ENCODE assay signal across 1 cellular context in genomic region chr3:66220602-66221377, GRCh38.
TF ChIP-seq lines count a peak whose summit lies in the region.

TSS of gene SLC25A26 (plus strand) at chr3:66221001. CDS start at chr3:66221095, 94 bp downstream.

TF ChIP-seq in HEK293, 187 proteins besides CTCF, POLR2A, EP300 and RAD21 (continued from another document and continues in another):
- TF ChIP-seq ZNF148 (tag by site-specific recombination; IDR thresholded peaks at IDR 0.05; ENCODE audit: borderline replicate concordance) (no peak), ZNF626 (tag by site-specific recombination; IDR thresholded peaks at IDR 0.05) (no peak), SP3 (tag by site-specific recombination; IDR thresholded peaks at IDR 0.05) (peak; percentile 90), GLI2 (tag by site-specific recombination; IDR thresholded peaks at IDR 0.05; ENCODE audit: borderline replicate concordance, low read depth) (no peak), ZNF660 (tag by site-specific recombination; IDR thresholded peaks at IDR 0.05) (0 out of 2 replicates have a peak, but pooled peaks have one; percentile 15), ZNF24 (tag by site-specific recombination; IDR thresholded peaks at IDR 0.05) (no peak), KLF16 (tag by site-specific recombination; IDR thresholded peaks at IDR 0.05) (peak; percentile 84), ZNF280D (tag by site-specific recombination; IDR thresholded peaks at IDR 0.05) (no peak), ZNF146 (tag by site-specific recombination; IDR thresholded peaks at IDR 0.05) (no peak), ZNF596 (tag by site-specific recombination; IDR thresholded peaks at IDR 0.05) (no peak), OVOL3 (tag by site-specific recombination; IDR thresholded peaks at IDR 0.05) (no peak), ZNF354C (tag by site-specific recombination; IDR thresholded peaks at IDR 0.05; ENCODE audit: borderline replicate concordance, low read depth) (no peak), ZNF639 (tag by site-specific recombination; IDR thresholded peaks at IDR 0.05) (0 out of 2 replicates have a peak, but pooled peaks have one; percentile 51), ZNF585B (tag by site-specific recombination; IDR thresholded peaks at IDR 0.05) (no peak), INSM2 (tag by site-specific recombination; IDR thresholded peaks at IDR 0.05) (no peak), GLI4 (tag by site-specific recombination; IDR thresholded peaks at IDR 0.05) (no peak), ZSCAN18 (tag by site-specific recombination; IDR thresholded peaks at IDR 0.05) (no peak), ZNF704 (tag by site-specific recombination; IDR thresholded peaks at IDR 0.05) (no peak), ZNF350 (tag by site-specific recombination; IDR thresholded peaks at IDR 0.05) (no peak), ZEB2 (tag by site-specific recombination; IDR thresholded peaks at IDR 0.05) (peak; percentile 53; the same call in 1 of the 2 replicates), ZNF18 (tag by site-specific recombination; IDR thresholded peaks at IDR 0.05) (no peak), ZNF362 (tag by site-specific recombination; IDR thresholded peaks at IDR 0.05) (no peak), ZBTB7A (tag by site-specific recombination; IDR thresholded peaks at IDR 0.05; ENCODE audit: low read depth) (no peak), ZFHX2 (tag by site-specific recombination; conservative IDR thresholded peaks at IDR 0.05) (no peak), ZNF202 (tag by site-specific recombination; IDR thresholded peaks at IDR 0.05; ENCODE audit: borderline replicate concordance) (no peak), ZNF530 (tag by site-specific recombination; IDR thresholded peaks at IDR 0.05; ENCODE audit: low read depth) (no peak), ZNF514 (tag by site-specific recombination; IDR thresholded peaks at IDR 0.05) (no peak), ZNF175 (tag by site-specific recombination; IDR thresholded peaks at IDR 0.05) (no peak), ZBTB44 (tag by site-specific recombination; IDR thresholded peaks at IDR 0.05) (peak; percentile 48; the same call in 1 of the 2 replicates), ZNF560 (tag by site-specific recombination; IDR thresholded peaks at IDR 0.05; ENCODE audit: borderline replicate concordance) (no peak), ZNF76 (tag by site-specific recombination; IDR thresholded peaks at IDR 0.05; ENCODE audit: borderline replicate concordance, low read depth) (no peak), ZNF792 (tag by site-specific recombination; IDR thresholded peaks at IDR 0.05) (no peak), ZNF830 (tag by site-specific recombination; IDR thresholded peaks at IDR 0.05; ENCODE audit: low read depth) (no peak), ZNF561 (tag by site-specific recombination; IDR thresholded peaks at IDR 0.05; ENCODE audit: borderline replicate concordance) (no peak), ZNF768 (tag by site-specific recombination; IDR thresholded peaks at IDR 0.05) (no peak), ZSCAN5A (tag by site-specific recombination; IDR thresholded peaks at IDR 0.05) (no peak), ZNF174 (tag by site-specific recombination; IDR thresholded peaks at IDR 0.05) (no peak), ZNF747 (tag by site-specific recombination; IDR thresholded peaks at IDR 0.05) (no peak), PBX3 (CRISPR knock-in tag; IDR thresholded peaks at IDR 0.05) (0 out of 2 replicates have a peak, but pooled peaks have one; percentile 24), ZNF121 (tag by site-specific recombination; IDR thresholded peaks at IDR 0.05) (no peak), ZNF791 (tag by site-specific recombination; IDR thresholded peaks at IDR 0.05) (no peak), ZNF23 (tag by site-specific recombination; IDR thresholded peaks at IDR 0.05; ENCODE audit: borderline replicate concordance) (no peak)
